7 cellular contexts compared by ENCODE assay signal in genomic region chr2:73176205-73176880, GRCh38. TPM values are rescaled to one million over a fixed set of nuclear protein-coding genes. Genes with fewer than 3 reads are reported as not detected.
DNase-seq lines count a peak whose midpoint lies in the region; ATAC-seq and TF ChIP-seq lines count a peak whose summit lies in the region.

No MANE protein-coding gene starts in this region.

- no peak for ATAC-seq in HG03520 (IDR thresholded peaks at IDR 0.05; ENCODE audit: unreplicated experiment)
- no peak for ATAC-seq in HG02981 (IDR thresholded peaks at IDR 0.05; ENCODE audit: unreplicated experiment)

- H3K27me3 ChIP-seq in GM23248 (replicated peaks; ENCODE audit: insufficient read depth), result peaks cover 26% of the 10 kb centered on the region
- peaks cover 27% of the 10 kb centered on the region for H3K27me3 ChIP-seq in SK-N-SH (ENCODE audit: insufficient read depth)
- H3K27me3 ChIP-seq in neural progenitor cell, result peaks cover 91% of the 10 kb centered on the region

- H3K9me2 ChIP-seq in GM23248 (ENCODE audit: insufficient read depth) (no peaks in the 10 kb centered on the region), SK-N-SH (no peaks in the 10 kb centered on the region)

- H3K9me3 Mint-ChIP-seq in neural progenitor cell, result peaks cover 2% of the 10 kb centered on the region

- peak overlapping the region; percentile 87 for H3K4me3 ChIP-seq in GM23248
- peak overlapping the region; percentile 57 to 61; a peak in 3 of 4 replicates for H3K4me3 ChIP-seq in SK-N-SH (ENCODE audit: low read depth in 2 of 2, low read length in 1 of 2)
- H3K4me3 ChIP-seq in epithelial cell of proximal tubule (ENCODE audit: low read depth, low read length), result peak overlapping the region; percentile 61
- H3K4me3 ChIP-seq in neural progenitor cell, result peak overlapping the region; percentile 46

- CTCF ChIA-PET in SK-N-SH (lab: Yijun Ruan, JAX), result interaction anchor here (0.6 to 9.3 kb wide), 72 partner anchors 8 to 1054 kb away, joined by 3 to 173 read pairs (median 6); partner anchors contain the start of genes CCT7, EGR4, EMX1 and NOTO

- TF ChIP-seq CTCF in SK-N-SH (IDR thresholded peaks at IDR 0.05), result no peak
- no peak for TF ChIP-seq CTCF in epithelial cell of proximal tubule (conservative IDR thresholded peaks at IDR 0.05; ENCODE audit: low read depth, low read length)
- TF ChIP-seq CTCF in neural progenitor cell (IDR thresholded peaks at IDR 0.05), result no peak

- H2AFZ ChIP-seq in GM23248 (peak overlapping the region; percentile 98), SK-N-SH (ENCODE audit: low read depth) (peak overlapping the region; percentile 76; the same call in 1 of the 2 replicates), neural progenitor cell (replicated peaks) (peak overlapping the region; percentile 89)

- no peak for TF ChIP-seq EP300 in SK-N-SH (IDR thresholded peaks at IDR 0.05; ENCODE audit: borderline replicate concordance in 1 of 2, low read depth in 1 of 2, low read length in 1 of 2)

- H3F3A ChIP-seq in GM23248 (ENCODE audit: insufficient read depth), result 0 out of 2 replicates have a peak, but pooled peaks cover 3% of the 10 kb centered on the region
- no peaks in the 10 kb centered on the region for H3F3A ChIP-seq in SK-N-SH (replicated peaks; ENCODE audit: insufficient read depth)
- peaks cover 18% of the 10 kb centered on the region for H3F3A ChIP-seq in neural progenitor cell (ENCODE audit: low read depth)

- H3K9ac ChIP-seq in GM23248 (peak overlapping the region; percentile 75), SK-N-SH (no peak overlapping the region), neural progenitor cell (no peak overlapping the region)

- no peak for TF ChIP-seq RAD21 in SK-N-SH (IDR thresholded peaks at IDR 0.05; ENCODE audit: low read length)

- peaks cover 18% of the 10 kb centered on the region for H3K4me1 Mint-ChIP-seq in neural progenitor cell

- H3K4me2 ChIP-seq in GM23248 (ENCODE audit: unreplicated experiment), result peak overlapping the region; percentile 89
- peak overlapping the region; percentile 80 for H3K4me2 ChIP-seq in SK-N-SH
- H3K4me2 ChIP-seq in neural progenitor cell, result peak overlapping the region; percentile 79

- H3K9me3 ChIP-seq in GM23248 (ENCODE audit: low read depth) (no peaks in the 10 kb centered on the region), SK-N-SH (no peaks in the 10 kb centered on the region), neural progenitor cell (ENCODE audit: low read depth) (no peaks in the 10 kb centered on the region)

- peaks cover 35% of the 10 kb centered on the region for H3K27me3 Mint-ChIP-seq in neural progenitor cell (ENCODE audit: insufficient read depth, low read depth)

- no peaks in the 10 kb centered on the region for H3K36me3 ChIP-seq in GM23248 (ENCODE audit: low read depth)
- H3K36me3 ChIP-seq in SK-N-SH (replicated peaks in 1 of 2; ENCODE audit: control insufficient read depth in 1 of 2, insufficient read depth in 2 of 2, low read length in 1 of 2), result no peaks in the 10 kb centered on the region
- H3K36me3 ChIP-seq in neural progenitor cell, result no peaks in the 10 kb centered on the region

- 7 to 19% methylated on average over 15 to 31 of the region's 31 CpGs for WGBS in GM23248 (ENCODE audit: low coverage in 1 of 2, low lambda C conversion rate in 2 of 2, missing lambda C conversion rate in 2 of 2), 2 experiments
- WGBS in SK-N-SH (ENCODE audit: low lambda C conversion rate), result 39% methylated on average over 31 of the region's 31 CpGs

- peak overlapping the region; percentile 89 for H3K4me3 Mint-ChIP-seq in neural progenitor cell

- peak; percentile 41 for DNase-seq in GM23248
- DNase-seq in SK-N-SH, result no peak
- DNase-seq in epithelial cell of proximal tubule (ENCODE audit: low read depth), result no peak
- DNase-seq in neural progenitor cell (ENCODE audit: low spot score), result peak; percentile 58
- no peak for DNase-seq in H4 (ENCODE audit: low spot score)

- H3K36me3 Mint-ChIP-seq in neural progenitor cell, result peaks cover 2% of the 10 kb centered on the region

- H3K27ac Mint-ChIP-seq in neural progenitor cell, result no peak overlapping the region

- H3K4me1 ChIP-seq in GM23248 (ENCODE audit: insufficient read depth) (no peaks in the 10 kb centered on the region), SK-N-SH (ENCODE audit: control insufficient read depth in 1 of 2, insufficient read depth in 2 of 2, low read depth in 1 of 2, low read length in 1 of 2) (peaks cover 0 to 33% of the 10 kb centered on the region in 2 experiments; a peak in 1 of 4 replicates), neural progenitor cell (peaks cover 14% of the 10 kb centered on the region)

- in situ Hi-C loops in GM23248 (cut with MboI), result no loop called here

- H3K27ac ChIP-seq in GM23248, result no peak overlapping the region
- H3K27ac ChIP-seq in SK-N-SH (ENCODE audit: low read depth in 2 of 2, low read length in 1 of 2), result no peak overlapping the region
- no peak overlapping the region for H3K27ac ChIP-seq in neural progenitor cell

- no peaks in the 10 kb centered on the region for H3K79me2 ChIP-seq in GM23248 (ENCODE audit: insufficient read depth)
- H3K79me2 ChIP-seq in SK-N-SH (ENCODE audit: insufficient read depth), result no peaks in the 10 kb centered on the region
- no peaks in the 10 kb centered on the region for H3K79me2 ChIP-seq in neural progenitor cell (ENCODE audit: low read depth)

- POLR2A ChIA-PET in SK-N-SH (lab: Yijun Ruan, JAX), result interaction anchor here (1.8 kb wide), 1 partner anchor 283 kb away, joined by 6 read pairs; no protein-coding TSS in a partner anchor

- H4K20me1 ChIP-seq in GM23248 (ENCODE audit: insufficient read depth), result no peaks in the 10 kb centered on the region
- H4K20me1 ChIP-seq in SK-N-SH (ENCODE audit: insufficient read depth), result no peaks in the 10 kb centered on the region
- H4K20me1 ChIP-seq in neural progenitor cell (ENCODE audit: low read depth), result peaks cover 20% of the 10 kb centered on the region

TF ChIP-seq in SK-N-SH, 30 proteins besides CTCF, POLR2A, EP300 and RAD21:
- TF ChIP-seq MAX (IDR thresholded peaks at IDR 0.05; ENCODE audit: low read depth) (no peak), NRF1 (IDR thresholded peaks at IDR 0.05; ENCODE audit: low read depth, low read length) (no peak), RFX5 (IDR thresholded peaks at IDR 0.05; ENCODE audit: low read length) (no peak), FOSL2 (IDR thresholded peaks at IDR 0.05; ENCODE audit: borderline replicate concordance, low read depth) (no peak), PBX3 (IDR thresholded peaks at IDR 0.05) (no peak), MXI1 (IDR thresholded peaks at IDR 0.05; ENCODE audit: low read depth, low read length) (no peak), FOXM1 (IDR thresholded peaks at IDR 0.05; ENCODE audit: low read depth) (no peak), RXRA (IDR thresholded peaks at IDR 0.05; ENCODE audit: borderline replicate concordance, low read depth) (no peak)

RNA-seq across cellular contexts. Expression of gene NOTO, which starts 26.0 kb away (rescaled TPM):
- not detected in 2 replicates for total RNA-seq in GM23248 (2014; rRNA removed; shearing (Covaris generic))
- polyA plus RNA-seq in GM23248 (2016; fragmentation: Nextera tagmentation; extraction: Ambion mirVana), result not detected in 2 replicates
- not detected in 2 replicates for polyA plus RNA-seq in SK-N-SH (2012; rRNA removed)
- not detected in 2 replicates for polyA plus RNA-seq in SK-N-SH (2012; cell fraction: cytosol; rRNA removed)
- not detected in 2 replicates for polyA plus RNA-seq in SK-N-SH (2012; cell fraction: nucleus; rRNA removed)
- not detected in 2 replicates for total RNA-seq in epithelial cell of proximal tubule
- not detected in 2 replicates for total RNA-seq in neural progenitor cell (ENCODE audit: low replicate concordance)
- not detected in 2 replicates for total RNA-seq in H4 (2014; rRNA removed; shearing (Covaris generic))

RNA-seq across cellular contexts. Expression of gene SMYD5, which starts 37.7 kb away (rescaled TPM):
- total RNA-seq in GM23248 (2014; rRNA removed; shearing (Covaris generic)), result 20.1 and 33.0 TPM in 2 replicates
- polyA plus RNA-seq in GM23248 (2016; fragmentation: Nextera tagmentation; extraction: Ambion mirVana), result 15.0 and 17.5 TPM in 2 replicates
- 21.4 and 22.2 TPM in 2 replicates for polyA plus RNA-seq in SK-N-SH (2012; rRNA removed)
- 12.1 and 16.2 TPM in 2 replicates for polyA plus RNA-seq in SK-N-SH (2012; cell fraction: cytosol; rRNA removed)
- 63.9 and 65.0 TPM in 2 replicates for polyA plus RNA-seq in SK-N-SH (2012; cell fraction: nucleus; rRNA removed)
- total RNA-seq in epithelial cell of proximal tubule, result 27.3 and 35.6 TPM in 2 replicates
- total RNA-seq in neural progenitor cell (ENCODE audit: low replicate concordance), result 21.0 and 31.4 TPM in 2 replicates
- total RNA-seq in H4 (2014; rRNA removed; shearing (Covaris generic)), result 24.6 and 30.0 TPM in 2 replicates

RNA-seq across cellular contexts. Expression of gene PRADC1, which starts 56.7 kb away (rescaled TPM):
- 40.7 and 44.3 TPM in 2 replicates for total RNA-seq in GM23248 (2014; rRNA removed; shearing (Covaris generic))
- polyA plus RNA-seq in GM23248 (2016; fragmentation: Nextera tagmentation; extraction: Ambion mirVana) (46.7 and 47.8 TPM in 2 replicates), SK-N-SH (2012; rRNA removed) (8.5 and 9.6 TPM in 2 replicates)
- polyA plus RNA-seq in SK-N-SH (2012; cell fraction: cytosol; rRNA removed), result 5.1 and 7.9 TPM in 2 replicates
- polyA plus RNA-seq in SK-N-SH (2012; cell fraction: nucleus; rRNA removed), result 3.3 and 3.7 TPM in 2 replicates
- total RNA-seq in epithelial cell of proximal tubule (5.0 and 22.3 TPM in 2 replicates), neural progenitor cell (ENCODE audit: low replicate concordance) (3.9 and 8.2 TPM in 2 replicates)
- 26.6 and 49.4 TPM in 2 replicates for total RNA-seq in H4 (2014; rRNA removed; shearing (Covaris generic))

RNA-seq across cellular contexts. Expression of gene CCT7, which starts 57.8 kb away (rescaled TPM):
- 272 and 316 TPM in 2 replicates for total RNA-seq in GM23248 (2014; rRNA removed; shearing (Covaris generic))
- 213 and 225 TPM in 2 replicates for polyA plus RNA-seq in GM23248 (2016; fragmentation: Nextera tagmentation; extraction: Ambion mirVana)
- 369 and 405 TPM in 2 replicates for polyA plus RNA-seq in SK-N-SH (2012; rRNA removed)
- polyA plus RNA-seq in SK-N-SH (2012; cell fraction: cytosol; rRNA removed), result 361 and 401 TPM in 2 replicates
- 236 TPM in 2 replicates for polyA plus RNA-seq in SK-N-SH (2012; cell fraction: nucleus; rRNA removed)
- total RNA-seq in epithelial cell of proximal tubule, result 393 and 559 TPM in 2 replicates
- total RNA-seq in neural progenitor cell (ENCODE audit: low replicate concordance), result 365 and 456 TPM in 2 replicates
- total RNA-seq in H4 (2014; rRNA removed; shearing (Covaris generic)), result 534 and 543 TPM in 2 replicates

Comparison
In these comparisons a context has a peak if more than half of its experiments do, and no peak if none do; other contexts are left out.
1. DNase-seq: peak in GM23248 (single experiment) and neural progenitor cell (single experiment); none in SK-N-SH (single experiment), epithelial cell of proximal tubule (single experiment) and H4 (single experiment).
2. Peak in every context shown above with its lines, with median percentiles within 50 percentile points of each other: H2AFZ ChIP-seq, H3K4me2 ChIP-seq and H3K4me3 ChIP-seq.